Comparison of ENCODE assay signal across 10 cellular contexts in genomic region chr9:3863114-3863528, GRCh38.
DNase-seq lines count a peak whose midpoint lies in the region; ATAC-seq and TF ChIP-seq lines count a peak whose summit lies in the region.
"Had no signal": no experiment of that assay in that cellular context is flagged by ENCODE, and none has a peak within 500 bp of the region (broad histone marks: within the 10 kb centered on the region; RNA-seq: fewer than 3 reads in every experiment).

No MANE protein-coding gene starts in this region.

- TF ChIP-seq CTCF in fibroblast of villous mesenchyme (IDR thresholded peaks at IDR 0.05; ENCODE audit: insufficient read depth, low read depth, low read length) = peak; percentile 25

- no peak overlapping the region for H3K4me3 ChIP-seq in SJSA1
- H3K4me3 ChIP-seq in fibroblast of villous mesenchyme (ENCODE audit: low read depth, low read length) = no peak overlapping the region

- H3K27me3 ChIP-seq in SJSA1 (replicated peaks) = no peaks in the 10 kb centered on the region

- no peaks in the 10 kb centered on the region for H3K36me3 ChIP-seq in SJSA1

- no peaks in the 10 kb centered on the region for H3K9me3 ChIP-seq in SJSA1 (replicated peaks)

- peak; percentile 99 for DNase-seq in ELR (ENCODE audit: low read depth)
- DNase-seq in SJSA1 (ENCODE audit: low read depth in 1 of 2, low spot score in 2 of 2) = peak; percentile 71 to 86
- DNase-seq in fibroblast of villous mesenchyme (ENCODE audit: low read depth) = peak; percentile 64
- peak; percentile 83 for DNase-seq in renal cortical epithelial cell (ENCODE audit: low read depth)
- no peak for DNase-seq in DMS53 treated with DMSO at 0.1 percent for 48 hours (lab: John Stamatoyannopoulos, UW; ENCODE audit: unreplicated experiment)
- no peak for DNase-seq in NCI-H2081 (lab: John Stamatoyannopoulos, UW)
- DNase-seq: activated B cell treated with CpG ODN at 0.5 μM for 24 hours had no signal

- peaks cover 44% of the 10 kb centered on the region for H3K4me1 ChIP-seq in SJSA1 (replicated peaks)

- ATAC-seq in HG02642 (IDR thresholded peaks at IDR 0.05; ENCODE audit: poor library complexity, unreplicated experiment) (no peak), HG03159 (IDR thresholded peaks at IDR 0.05; ENCODE audit: unreplicated experiment) (no peak)

- H3K27ac ChIP-seq in SJSA1 = peak overlapping the region; percentile 93
- H3K27ac ChIP-seq: KMS-11 had no signal

Comparison
In these comparisons a context has a peak if more than half of its experiments do, and no peak if none do; other contexts are left out.
1. DNase-seq: peak in ELR (single experiment), SJSA1 (2 of 2), fibroblast of villous mesenchyme (single experiment) and renal cortical epithelial cell (single experiment); none in DMS53 treated with DMSO at 0.1 percent for 48 hours (single experiment) and NCI-H2081 (0 of 2).